In genomic region chr19:45863840-45864628, GRCh38 we compare ENCODE assay signal across 8 cellular contexts. TPM values are rescaled to one million over a fixed set of nuclear protein-coding genes. Genes with fewer than 3 reads are reported as not detected.
DNase-seq lines count a peak whose midpoint lies in the region; ATAC-seq and TF ChIP-seq lines count a peak whose summit lies in the region.

Gene FOXA3 (plus strand): TSS chr19:45864326. CDS start chr19:45864457, 131 bp downstream.

- no peaks in the 10 kb centered on the region for H3K9me3 Mint-ChIP-seq in activated T-cell treated with anti-CD3 and anti-CD28 coated beads, Interleukin-2, amount 50 U/mL, for 4 hours

- TF ChIP-seq CTCF in foreskin fibroblast (IDR thresholded peaks at IDR 0.05; ENCODE audit: low read depth, low read length) (peak; percentile 46), neutrophil (IDR thresholded peaks at IDR 0.05) (peak; percentile 21)

- H3K27ac ChIP-seq in neutrophil: peak within 1 kb of the TSS; percentile 73

- H3K4me3 ChIP-seq in foreskin fibroblast (ENCODE audit: low read depth in 1 of 2, low read length in 2 of 2): peak within 1 kb of the TSS; percentile 41 to 48
- peak within 1 kb of the TSS; percentile 78 to 87 for H3K4me3 ChIP-seq in neutrophil (ENCODE audit: low read depth in 1 of 2, low read length in 1 of 2)

- no peaks in the 10 kb centered on the region for H3K9me3 ChIP-seq in neutrophil

- peaks cover 25% of the 10 kb centered on the region for H3K4me1 Mint-ChIP-seq in activated T-cell treated with anti-CD3 and anti-CD28 coated beads, Interleukin-2, amount 50 U/mL, for 4 hours (ENCODE audit: low read depth)

- H3K27me3 ChIP-seq in neutrophil: peaks cover 56% of the 10 kb centered on the region

- DNase-seq in AG20443 (ENCODE audit: low spot score) (peak; percentile 78), NCI-H510A treated with DMSO at 0.1 percent for 48 hours (lab: John Stamatoyannopoulos, UW) (peak; percentile 62), foreskin fibroblast (peak; percentile 32 to 68), NCI-H1436 treated with DMSO at 0.1 percent for 48 hours (lab: John Stamatoyannopoulos, UW) (no peak)
- peak; percentile 47 for DNase-seq in activated T-cell treated with anti-CD3 and anti-CD28 coated beads, Interleukin-2, amount 50 U/mL, for 4 hours

- H3K4me3 Mint-ChIP-seq in activated T-cell treated with anti-CD3 and anti-CD28 coated beads, Interleukin-2, amount 50 U/mL, for 4 hours: peak within 1 kb of the TSS; percentile 93

- peak; percentile 30 for ATAC-seq in GM19324 (IDR thresholded peaks at IDR 0.05; ENCODE audit: low FRiP score, unreplicated experiment)
- peak; percentile 29 to 31 for ATAC-seq in activated T-cell treated with anti-CD3 and anti-CD28 coated beads, Interleukin-2, amount 50 U/mL, for 4 hours
- ATAC-seq in HG02885 (IDR thresholded peaks at IDR 0.05; ENCODE audit: poor library complexity, unreplicated experiment): no peak

- H3K27me3 Mint-ChIP-seq in activated T-cell treated with anti-CD3 and anti-CD28 coated beads, Interleukin-2, amount 50 U/mL, for 4 hours (ENCODE audit: low read depth): peaks cover 17% of the 10 kb centered on the region

- H3K36me3 ChIP-seq in neutrophil: no peaks in the 10 kb centered on the region

- H3K4me1 ChIP-seq in neutrophil (ENCODE audit: control insufficient read depth in 1 of 2, insufficient read depth in 1 of 2, low read depth in 1 of 2, low read length in 1 of 2): peaks cover 18 to 20% of the 10 kb centered on the region in 2 experiments

- peaks cover 2% of the 10 kb centered on the region for H3K36me3 Mint-ChIP-seq in activated T-cell treated with anti-CD3 and anti-CD28 coated beads, Interleukin-2, amount 50 U/mL, for 4 hours (ENCODE audit: insufficient read depth)

RNA-seq across cellular contexts. Expression of gene FOXA3, which starts in this region (rescaled TPM):
- total RNA-seq in activated T-cell treated with anti-CD3 and anti-CD28 coated beads, Interleukin-2, amount 50 U/mL, for 4 hours: under 1 TPM; 0.23 to 0.46 (median 0.26) TPM

Comparison
In these comparisons a context has a peak if more than half of its experiments do, and no peak if none do; other contexts are left out.
1. Peak in DNase-seq and ATAC-seq in activated T-cell treated with anti-CD3 and anti-CD28 coated beads, Interleukin-2, amount 50 U/mL, for 4 hours; RNA of the gene not detected or under 1 TPM.